Comparison of ENCODE assay signal across 32 cellular contexts in the genomic region with DNA sequence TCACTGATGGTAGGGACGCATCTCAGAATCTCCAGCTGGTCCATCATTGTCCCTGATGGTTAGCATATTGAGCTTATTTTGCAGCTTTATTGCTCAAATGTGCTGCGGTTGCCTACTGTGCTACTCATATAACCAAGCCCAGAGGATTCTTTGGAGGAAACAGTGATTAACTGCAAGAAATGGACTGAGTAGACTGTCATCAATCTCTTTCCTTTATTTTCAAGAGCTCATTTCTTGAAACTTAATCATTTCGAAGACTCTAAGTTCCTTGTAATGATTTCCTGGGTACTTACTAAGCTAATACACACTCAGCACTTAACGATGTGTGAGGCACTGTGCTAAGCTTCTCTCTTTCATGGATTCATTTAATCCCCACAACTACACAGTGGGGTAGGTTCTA.
"Had no signal": no experiment of that assay in that cellular context is flagged by ENCODE, and none has a peak within 500 bp of the region (broad histone marks: within the 10 kb centered on the region; RNA-seq: fewer than 3 reads in every experiment).

No MANE protein-coding gene starts in this region.

- H3K27ac ChIP-seq: body of pancreas, epithelial cell of prostate, esophagus squamous epithelium, WERI-Rb-1 had no signal

- H3K36me3 ChIP-seq: esophagus squamous epithelium, WERI-Rb-1 had no signal

- DNase-seq: activated B cell treated with CpG ODN at 0.5 μM for 24 hours; activated CD4-positive, alpha-beta T cell treated with anti-CD3 and anti-CD28 coated beads for 48 hours; activated CD4-positive, alpha-beta T cell treated with anti-CD3 and anti-CD28 coated beads, Interleukin-2, amount 50 U/mL, for 1 hour; activated CD4-positive, alpha-beta T cell treated with anti-CD3 and anti-CD28 coated beads, Interleukin-2, amount 50 U/mL, for 48 hours; activated CD8-positive, alpha-beta memory T cell treated with anti-CD3 and anti-CD28 coated beads for 24 hours; activated CD8-positive, alpha-beta T cell treated with anti-CD3 and anti-CD28 coated beads for 36 hours; activated effector memory CD4-positive, alpha-beta T cell treated with Interleukin-2 at 50 U/mL for 16 hours; activated gamma-delta T cell treated with Interleukin-2 at 50 U/mL for 16 hours; activated naive CD4-positive, alpha-beta T cell treated with anti-CD3 and anti-CD28 coated beads, Interleukin-2, amount 50 U/mL, for 16 hours; activated naive CD4-positive, alpha-beta T cell treated with Interleukin-2 at 50 U/mL for 16 hours; activated T-cell treated with anti-CD3 and anti-CD28 coated beads, Interleukin-2, amount 50 U/mL, for 4 hours; amniotic stem cell; anterior cingulate cortex; body of pancreas; caudate nucleus; cortex of kidney; dermis blood vessel endothelial cell; effector CD4-positive, alpha-beta T cell; esophagus squamous epithelium; foreskin fibroblast; head of caudate nucleus; T-helper 17 cell; T1000; WERI-Rb-1 had no signal

- H3K9me3 Mint-ChIP-seq: activated B cell treated with CpG ODN at 0.5 μM for 24 hours; activated CD8-positive, alpha-beta T cell treated with anti-CD3 and anti-CD28 coated beads for 36 hours; activated T-cell treated with anti-CD3 and anti-CD28 coated beads, Interleukin-2, amount 50 U/mL, for 4 hours; activated T-helper 17 cell treated with anti-CD3 and anti-CD28 coated beads, Interleukin-2, amount 50 U/mL, for 72 hours; T-helper 2 cell treated with Interferon-gamma antibody and Interleukin-4, amounts not matched to agents 5 μg/mL and 100 μg/mL, for 36 hours had no signal

- H3K4me3 ChIP-seq: body of pancreas, esophagus squamous epithelium had no signal

- H3K4me1 ChIP-seq: body of pancreas, esophagus squamous epithelium had no signal

- H3K9me3 ChIP-seq: body of pancreas, esophagus squamous epithelium had no signal

- H3K36me3 Mint-ChIP-seq: activated naive CD8-positive, alpha-beta T cell had no signal

- H3K27me3 Mint-ChIP-seq: activated B cell treated with CpG ODN at 0.5 μM for 24 hours; activated CD8-positive, alpha-beta T cell treated with anti-CD3 and anti-CD28 coated beads for 36 hours; activated naive CD8-positive, alpha-beta T cell had no signal

- H3K27me3 ChIP-seq: body of pancreas, esophagus squamous epithelium had no signal

- FAIRE-seq: colon, endometrium, endothelial cell of umbilical vein, frontal cortex had no signal

- H3K4me1 Mint-ChIP-seq: activated B cell treated with CpG ODN at 0.5 μM for 24 hours; activated T-helper 17 cell treated with anti-CD3 and anti-CD28 coated beads, Interleukin-2, amount 50 U/mL, for 72 hours; T-helper 17 cell had no signal

- H3K27ac Mint-ChIP-seq: activated B cell treated with CpG ODN at 0.5 μM for 24 hours; activated CD8-positive, alpha-beta T cell treated with anti-CD3 and anti-CD28 coated beads for 36 hours; activated naive CD8-positive, alpha-beta T cell; activated T-helper 17 cell treated with anti-CD3 and anti-CD28 coated beads, Interleukin-2, amount 50 U/mL, for 72 hours; T-helper 17 cell; T-helper 2 cell treated with Interferon-gamma antibody and Interleukin-4, amounts not matched to agents 5 μg/mL and 100 μg/mL, for 36 hours had no signal

- H3K4me3 Mint-ChIP-seq: activated B cell treated with CpG ODN at 0.5 μM for 24 hours; activated CD8-positive, alpha-beta T cell treated with anti-CD3 and anti-CD28 coated beads for 36 hours; activated naive CD8-positive, alpha-beta T cell; activated T-cell treated with anti-CD3 and anti-CD28 coated beads, Interleukin-2, amount 50 U/mL, for 4 hours; activated T-helper 17 cell treated with anti-CD3 and anti-CD28 coated beads, Interleukin-2, amount 50 U/mL, for 72 hours; T-helper 17 cell; T-helper 2 cell treated with Interferon-gamma antibody and Interleukin-4, amounts not matched to agents 5 μg/mL and 100 μg/mL, for 36 hours had no signal
